1 cellular context compared by ENCODE assay signal in the genomic region with DNA sequence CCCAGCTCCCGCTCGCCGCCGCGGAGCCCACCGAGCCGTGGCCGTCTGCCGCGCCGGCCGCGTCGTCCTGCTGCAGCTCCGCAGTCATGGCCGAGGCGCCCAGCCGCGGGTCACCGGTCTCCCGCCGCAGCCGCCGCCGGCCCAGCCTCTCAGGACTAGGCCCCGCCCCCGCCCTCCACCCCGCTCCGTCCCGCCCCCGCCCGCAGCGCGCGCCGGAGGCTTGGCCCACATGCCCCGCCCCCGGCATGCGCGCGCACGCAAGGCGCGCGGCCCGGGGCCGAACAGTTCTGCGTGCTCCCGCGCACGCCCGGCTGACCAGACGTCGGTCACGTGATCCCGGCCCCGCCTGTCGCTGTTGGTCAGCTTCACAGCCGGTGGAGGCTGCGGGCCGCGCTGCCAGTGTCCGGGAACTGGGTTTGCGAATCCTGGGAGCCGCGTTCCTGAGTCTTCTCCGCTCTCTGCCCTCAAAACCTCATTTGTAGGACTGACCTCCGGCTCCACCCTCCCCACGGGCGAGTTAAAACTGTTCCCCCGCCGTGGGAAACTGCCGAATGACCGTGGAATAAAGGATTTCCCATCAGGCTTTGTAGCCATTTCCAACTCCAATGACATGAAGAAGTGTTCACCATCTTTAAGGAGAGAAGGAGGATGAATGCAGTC.
TF ChIP-seq lines count a peak whose summit lies in the region.

A gene with protein sequence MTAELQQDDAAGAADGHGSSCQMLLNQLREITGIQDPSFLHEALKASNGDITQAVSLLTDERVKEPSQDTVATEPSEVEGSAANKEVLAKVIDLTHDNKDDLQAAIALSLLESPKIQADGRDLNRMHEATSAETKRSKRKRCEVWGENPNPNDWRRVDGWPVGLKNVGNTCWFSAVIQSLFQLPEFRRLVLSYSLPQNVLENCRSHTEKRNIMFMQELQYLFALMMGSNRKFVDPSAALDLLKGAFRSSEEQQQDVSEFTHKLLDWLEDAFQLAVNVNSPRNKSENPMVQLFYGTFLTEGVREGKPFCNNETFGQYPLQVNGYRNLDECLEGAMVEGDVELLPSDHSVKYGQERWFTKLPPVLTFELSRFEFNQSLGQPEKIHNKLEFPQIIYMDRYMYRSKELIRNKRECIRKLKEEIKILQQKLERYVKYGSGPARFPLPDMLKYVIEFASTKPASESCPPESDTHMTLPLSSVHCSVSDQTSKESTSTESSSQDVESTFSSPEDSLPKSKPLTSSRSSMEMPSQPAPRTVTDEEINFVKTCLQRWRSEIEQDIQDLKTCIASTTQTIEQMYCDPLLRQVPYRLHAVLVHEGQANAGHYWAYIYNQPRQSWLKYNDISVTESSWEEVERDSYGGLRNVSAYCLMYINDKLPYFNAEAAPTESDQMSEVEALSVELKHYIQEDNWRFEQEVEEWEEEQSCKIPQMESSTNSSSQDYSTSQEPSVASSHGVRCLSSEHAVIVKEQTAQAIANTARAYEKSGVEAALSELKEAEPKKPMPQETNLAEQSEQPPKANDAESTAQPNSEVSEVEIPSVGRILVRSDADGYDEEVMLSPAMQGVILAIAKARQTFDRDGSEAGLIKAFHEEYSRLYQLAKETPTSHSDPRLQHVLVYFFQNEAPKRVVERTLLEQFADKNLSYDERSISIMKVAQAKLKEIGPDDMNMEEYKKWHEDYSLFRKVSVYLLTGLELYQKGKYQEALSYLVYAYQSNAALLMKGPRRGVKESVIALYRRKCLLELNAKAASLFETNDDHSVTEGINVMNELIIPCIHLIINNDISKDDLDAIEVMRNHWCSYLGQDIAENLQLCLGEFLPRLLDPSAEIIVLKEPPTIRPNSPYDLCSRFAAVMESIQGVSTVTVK (minus strand): TSS at position 159 of the 660 bp plus-strand sequence. CDS start 71 bp downstream, at position 88.

TF ChIP-seq in A549, 52 proteins besides CTCF, POLR2A, EP300 and RAD21 (continued from another document):
- no peak for TF ChIP-seq REST (IDR thresholded peaks at IDR 0.05)
